In the genomic region with DNA sequence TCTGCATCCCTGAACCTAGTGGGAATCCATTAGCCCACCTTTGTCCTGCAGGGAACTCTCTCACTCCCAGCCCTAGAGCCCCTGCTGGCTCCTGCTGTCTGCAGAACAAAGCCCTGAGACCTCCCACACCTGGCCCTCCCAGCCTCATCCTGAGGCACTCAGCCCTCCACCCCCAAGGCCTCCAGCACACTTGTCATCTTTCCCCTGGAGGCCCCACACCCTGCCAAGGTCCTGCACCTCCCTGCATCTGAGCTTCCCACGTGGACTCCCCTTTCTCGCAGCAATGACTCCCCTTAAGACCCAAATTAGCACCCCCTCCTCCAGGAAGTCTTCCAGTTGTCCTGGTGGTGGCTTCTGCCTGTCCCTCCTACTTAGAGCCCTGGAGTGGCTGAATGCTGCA, we compare ENCODE assay signal across 24 cellular contexts. TPM values are rescaled to one million over a fixed set of nuclear protein-coding genes. Genes with fewer than 3 reads are reported as not detected.
"Had no signal": no experiment of that assay in that cellular context is flagged by ENCODE, and none has a peak within 500 bp of the region (broad histone marks: within the 10 kb centered on the region; RNA-seq: fewer than 3 reads in every experiment).

No MANE protein-coding gene starts in this region.

- H3K27me3 ChIP-seq: adrenal gland, esophagus muscularis mucosa, gastroesophageal sphincter, tibial artery, vagina had no signal

- DNase-seq: activated CD4-positive, alpha-beta T cell treated with anti-CD3 and anti-CD28 coated beads, Interleukin-2, amount 50 U/mL, for 4 hours; activated CD4-positive, CD25-positive, alpha-beta regulatory T cell treated with anti-CD3 and anti-CD28 coated beads, Interleukin-2, amount 50 U/mL, for 72 hours; activated gamma-delta T cell treated with Interleukin-2 at 50 U/mL for 16 hours; adrenal gland; cerebellar nuclear complex; effector CD8-positive, alpha-beta T cell; natural killer cell; nucleus accumbens; stimulated activated CD8-positive, alpha-beta memory T cell treated with anti-CD3 and anti-CD28 coated beads, Interleukin-4, amount 100 ng/mL, for 48 hours; stimulated activated naive CD4-positive, alpha-beta T cell; T-cell; T-helper 9 cell; tibial artery had no signal

- H3K36me3 ChIP-seq: adrenal gland, esophagus muscularis mucosa, gastroesophageal sphincter, heart left ventricle, tibial artery, vagina had no signal

- H3K9me3 ChIP-seq: adrenal gland, esophagus muscularis mucosa, gastroesophageal sphincter, heart left ventricle, tibial artery, vagina had no signal

- ATAC-seq: activated naive CD4-positive, alpha-beta T cell treated with anti-CD3 and anti-CD28 coated beads, Interleukin-2, amount 50 U/mL, for 72 hours; gastroesophageal sphincter; heart left ventricle; natural killer cell; T-cell had no signal

- H3K27ac Mint-ChIP-seq: activated naive CD4-positive, alpha-beta T cell treated with anti-CD3 and anti-CD28 coated beads, Interleukin-2, amount 50 U/mL, for 72 hours; natural killer cell had no signal

- H3K4me3 Mint-ChIP-seq: natural killer cell, T-cell had no signal

- H3K27ac ChIP-seq: adrenal gland, esophagus muscularis mucosa, gastroesophageal sphincter, heart left ventricle, tibial artery, vagina had no signal

- H3K9me3 Mint-ChIP-seq: activated naive CD4-positive, alpha-beta T cell treated with anti-CD3 and anti-CD28 coated beads, Interleukin-2, amount 50 U/mL, for 72 hours; natural killer cell; T-cell had no signal

- H3K4me3 ChIP-seq: adrenal gland, esophagus muscularis mucosa, gastroesophageal sphincter, heart left ventricle, tibial artery, vagina had no signal

- H3K36me3 Mint-ChIP-seq: activated naive CD4-positive, alpha-beta T cell treated with anti-CD3 and anti-CD28 coated beads, Interleukin-2, amount 50 U/mL, for 72 hours; natural killer cell; T-cell had no signal

RNA-seq across cellular contexts. Expression of a gene that starts 42.3 kb away (rescaled TPM):
- total RNA-seq: activated CD8-positive, alpha-beta memory T cell treated with anti-CD3 and anti-CD28 coated beads for 36 hours; activated naive CD4-positive, alpha-beta T cell treated with anti-CD3 and anti-CD28 coated beads, Interleukin-2, amount 50 U/mL, for 72 hours; adrenal gland; bronchial epithelial cell; endothelial cell of umbilical vein; esophagus muscularis mucosa; gastroesophageal sphincter; lower leg skin; natural killer cell; renal cortical epithelial cell; subcutaneous adipose tissue; T-cell; vagina had no signal
- polyA plus RNA-seq: adrenal gland, endothelial cell of umbilical vein had no signal
